Comparison of ENCODE assay signal across 8 cellular contexts in the genomic region with DNA sequence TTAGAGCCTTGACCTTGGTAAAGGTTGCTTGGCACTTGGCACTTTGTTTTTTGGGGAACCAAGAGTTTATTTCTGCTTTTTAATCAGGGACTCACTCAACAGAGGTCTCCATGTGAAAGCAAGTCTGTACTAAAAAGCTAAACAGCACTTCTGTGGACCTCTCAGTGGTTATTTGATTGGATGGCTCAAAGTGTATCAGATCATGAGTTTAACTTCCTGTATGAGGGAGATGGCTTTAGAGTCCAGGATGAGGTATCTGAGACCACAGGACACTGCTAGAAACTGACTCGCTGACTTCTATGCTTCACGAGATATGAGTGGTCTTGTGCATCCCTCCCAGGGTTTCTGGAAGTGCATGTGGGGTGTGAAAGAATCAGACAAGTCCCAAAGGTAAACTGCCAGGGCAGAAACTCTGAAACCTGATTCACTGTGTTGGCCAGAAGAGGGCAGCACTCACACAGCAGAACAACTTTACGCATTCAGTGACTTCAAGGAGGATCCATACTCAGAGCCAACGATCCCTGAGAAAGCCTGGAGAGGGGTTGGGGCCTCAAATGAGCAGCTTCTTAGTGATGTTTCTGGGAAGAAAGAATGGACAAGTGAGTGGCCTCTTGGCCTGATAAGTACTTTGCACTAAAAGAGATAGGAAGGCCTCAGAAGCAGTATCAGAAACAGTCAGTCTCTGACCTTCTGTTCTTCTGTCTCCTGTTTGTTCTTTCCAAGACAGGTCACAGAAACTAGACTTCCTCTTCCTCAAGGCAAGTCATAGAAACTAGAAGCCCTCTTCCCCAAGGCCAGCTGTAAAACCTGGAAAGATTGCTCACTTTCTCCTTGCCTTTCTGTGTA.
A peak's percentile ranks its signal among the peaks of the same experiment; 100 is the strongest.
DNase-seq lines count a peak whose midpoint lies in the region; ATAC-seq and TF ChIP-seq lines count a peak whose summit lies in the region.

No MANE protein-coding gene starts in this region.

- no peaks in the 10 kb centered on the region for H3K4me1 ChIP-seq in lung (ENCODE audit: control insufficient read depth in 2 of 2, insufficient read depth in 2 of 2, low read length in 2 of 2)

- peak; percentile 11 to 28 for DNase-seq in NCI-H524 (lab: John Stamatoyannopoulos, UW)
- no peak for DNase-seq in NCI-H524 treated with DMSO at 0.1 percent for 48 hours (lab: John Stamatoyannopoulos, UW)
- peak; percentile 18 for DNase-seq in NCI-H226
- peak; percentile 26 to 30 for DNase-seq in activated CD4-positive, alpha-beta T cell treated with anti-CD3 and anti-CD28 coated beads, Interleukin-2, amount 50 U/mL, for 4 hours
- DNase-seq in dorsolateral prefrontal cortex: peak in 9 of 10 donors; percentile 34 to 76 (median 62)
- peak; percentile 39 for DNase-seq in lung (ENCODE audit: low spot score)
- DNase-seq in stimulated activated CD8-positive, alpha-beta memory T cell treated with anti-CD3 and anti-CD28 coated beads, Interleukin-15, amount 100 ng/mL, for 1 hour (ENCODE audit: low read depth): peak; percentile 24

- H3K9me3 ChIP-seq in lung (ENCODE audit: control insufficient read depth in 2 of 2, insufficient read depth in 1 of 2, low read length in 1 of 2): no peaks in the 10 kb centered on the region

- intact Hi-C loops in dorsolateral prefrontal cortex (cut with DNase I): loop anchor here (2.0 to 5.0 kb wide), 4 partner anchors 47 to 313 kb away; no protein-coding TSS in a partner anchor

- H3K27me3 ChIP-seq in dorsolateral prefrontal cortex (no peaks in the 10 kb centered on the region), lung (ENCODE audit: control insufficient read depth, insufficient read depth) (no peaks in the 10 kb centered on the region)

- H3K36me3 ChIP-seq in lung (ENCODE audit: control insufficient read depth in 2 of 2, insufficient read depth in 2 of 2, low read length in 2 of 2): no peaks in the 10 kb centered on the region

- 12 to 18% methylated on average over 4 of the region's 4 CpGs for WGBS in lung, 2 donors

- TF ChIP-seq CTCF in dorsolateral prefrontal cortex (IDR thresholded peaks at IDR 0.05 in 54 of 56, conservative IDR thresholded peaks at IDR 0.05 in 2 of 56; ENCODE audit: low read depth in 1 of 56, partially characterized antibody in 56 of 56) (peak; percentile 63 to 93 (median 86)), lung (IDR thresholded peaks at IDR 0.05; ENCODE audit: control extremely low read depth, extremely low read depth) (peak; percentile 45)

- H3K4me3 ChIP-seq in dorsolateral prefrontal cortex (no peak overlapping the region), lung (no peak overlapping the region)

- H3K27ac ChIP-seq in dorsolateral prefrontal cortex: no peak overlapping the region
- no peak overlapping the region for H3K27ac ChIP-seq in lung (ENCODE audit: low read depth in 1 of 2, low read length in 1 of 2)

- ATAC-seq in HG02798 (IDR thresholded peaks at IDR 0.05; ENCODE audit: poor library complexity, unreplicated experiment) (peak; percentile 82), lung (ENCODE audit: insufficient read depth, low FRiP score) (no peak)
